20 cellular contexts compared by ENCODE assay signal in genomic region chr10:29595146-29595545, GRCh38.
"Had no signal": no experiment of that assay in that cellular context is flagged by ENCODE, and none has a peak within 500 bp of the region (broad histone marks: within the 10 kb centered on the region; RNA-seq: fewer than 3 reads in every experiment).

No MANE protein-coding gene starts in this region.

- H3K27ac ChIP-seq: adrenal gland, epithelial cell of prostate, foreskin keratinocyte, neural progenitor cell, pancreas, tibial nerve, vagina, WERI-Rb-1 had no signal

- ATAC-seq: activated naive CD4-positive, alpha-beta T cell treated with anti-CD3 and anti-CD28 coated beads, Interleukin-2, amount 50 U/mL, for 72 hours; foreskin keratinocyte; left lobe of liver; pancreas had no signal

- H3K27me3 ChIP-seq: adrenal gland, foreskin keratinocyte, neural progenitor cell, pancreas, tibial nerve, vagina had no signal

- H3K9ac ChIP-seq: neural progenitor cell had no signal

- H3K36me3 ChIP-seq: adrenal gland, neural progenitor cell, pancreas, tibial nerve, vagina, WERI-Rb-1 had no signal

- DNase-seq: activated CD4-positive, alpha-beta T cell treated with anti-CD3 and anti-CD28 coated beads for 1 hour; activated gamma-delta T cell treated with Interleukin-2 at 50 U/mL for 16 hours; dermis blood vessel endothelial cell; foreskin keratinocyte; head of caudate nucleus; naive B cell; pancreas; stimulated activated CD4-positive, alpha-beta T cell treated with anti-CD3 and anti-CD28 coated beads, Interleukin-12 subunit alpha, Interleukin-12 subunit beta, amount 100 ng/mL, for 4 hours; stimulated activated CD4-positive, alpha-beta T cell treated with anti-CD3 and anti-CD28 coated beads, Interleukin-1b, Interleukin-23, amount 100 ng/mL, for 48 hours; stimulated activated CD8-positive, alpha-beta memory T cell treated with anti-CD3 and anti-CD28 coated beads, Interleukin-4, amount 100 ng/mL, for 48 hours; stimulated activated naive CD4-positive, alpha-beta T cell treated with Interleukin-2 at 50 U/mL for 16 hours; T-helper 2 cell; WERI-Rb-1 had no signal

- H3K9me3 ChIP-seq: adrenal gland, pancreas, tibial nerve, vagina had no signal

- H3K4me3 ChIP-seq: adrenal gland, neural progenitor cell, pancreas, tibial nerve, vagina had no signal
